Comparison of ENCODE assay signal across 16 cellular contexts in genomic region chr7:132687981-132688383, GRCh38.
DNase-seq lines count a peak whose midpoint lies in the region; ATAC-seq and TF ChIP-seq lines count a peak whose summit lies in the region.
"Had no signal": no experiment of that assay in that cellular context is flagged by ENCODE, and none has a peak within 500 bp of the region (broad histone marks: within the 10 kb centered on the region; RNA-seq: fewer than 3 reads in every experiment).

No MANE protein-coding gene starts in this region.

- H3K4me1 ChIP-seq in HUES64 (ENCODE audit: insufficient read depth, low read length) = peaks cover 13% of the 10 kb centered on the region
- H3K4me1 ChIP-seq: A549, Caco-2 had no signal

- peaks cover 40% of the 10 kb centered on the region for H3K4me1 Mint-ChIP-seq in WTC11
- H3K4me1 Mint-ChIP-seq: CD4-positive, CD25-positive, alpha-beta regulatory T cell; T-cell had no signal

- peaks cover 17% of the 10 kb centered on the region; the same call in 1 of the 2 replicates for H3K9me3 ChIP-seq in HUES64 (ENCODE audit: insufficient read depth, low read depth, low read length)
- H3K9me3 ChIP-seq: A549 had no signal

- peak overlapping the region; percentile 82 for H3K27ac ChIP-seq in HUES64 (ENCODE audit: low read depth, low read length)
- H3K27ac ChIP-seq: A549, HL-60, PC-9 had no signal

- ATAC-seq in WTC11 = peak; percentile 86
- ATAC-seq: A549, T-cell had no signal

- H3K9ac ChIP-seq in HUES64 (ENCODE audit: low read depth, low read length) = peak overlapping the region; percentile 7; the same call in 1 of the 2 replicates

- DNase-seq in D341Med (ENCODE audit: low spot score) (peak; percentile 38), WTC11 (ENCODE audit: low spot score) (no peak), iPS-NIHi11 (ENCODE audit: low spot score) (peak; percentile 31), UCSD-AML1 (lab: John Stamatoyannopoulos, UW; ENCODE audit: unreplicated experiment) (no peak), NCI-H748 treated with DMSO at 0.1 percent for 48 hours (lab: John Stamatoyannopoulos, UW) (no peak), retina (no peak), AML-193 (lab: John Stamatoyannopoulos, UW) (no peak)
- DNase-seq: Caco-2; CD4-positive, CD25-positive, alpha-beta regulatory T cell; NCI-H187; NCI-H524; PC-9; T-cell had no signal

- CTCF ChIA-PET in WTC11 (lab: Charles Lee) = interaction anchor here (1.1 to 1.6 kb wide), 3 partner anchors 16 to 107 kb away, joined by 3 to 4 read pairs (median 4); no protein-coding TSS in a partner anchor

- peaks cover 11% of the 10 kb centered on the region for H3K9me3 Mint-ChIP-seq in WTC11
- H3K9me3 Mint-ChIP-seq: T-cell had no signal

- POLR2A ChIA-PET in WTC11 (lab: Charles Lee) = no interaction called here

- H3K27ac Mint-ChIP-seq in WTC11 = peak overlapping the region; percentile 76
- H3K27ac Mint-ChIP-seq: CD4-positive, CD25-positive, alpha-beta regulatory T cell; T-cell had no signal

- no peaks in the 10 kb centered on the region for H3K36me3 ChIP-seq in HUES64 (ENCODE audit: insufficient read depth, low read length)

- peaks cover 5% of the 10 kb centered on the region for H3K27me3 Mint-ChIP-seq in WTC11 (ENCODE audit: low read depth)

- WGBS in HUES64 = 17% methylated on average over 5 of the region's 5 CpGs

- H3K27me3 ChIP-seq in HUES64 (ENCODE audit: insufficient read depth, low read length) = no peaks in the 10 kb centered on the region

- peak overlapping the region; percentile 11; the same call in 1 of the 2 replicates for H3K4me3 ChIP-seq in HUES64 (ENCODE audit: low read length)
- H3K4me3 ChIP-seq: A549, PC-9 had no signal

- peaks cover 14% of the 10 kb centered on the region for H3K36me3 Mint-ChIP-seq in WTC11
- H3K36me3 Mint-ChIP-seq: CD4-positive, CD25-positive, alpha-beta regulatory T cell; T-cell had no signal

- TF ChIP-seq CTCF in WTC11 (IDR thresholded peaks at IDR 0.05) = no peak

- peak overlapping the region; percentile 20; the same call in 1 of the 2 replicates for H3K4me3 Mint-ChIP-seq in WTC11
- H3K4me3 Mint-ChIP-seq: CD4-positive, CD25-positive, alpha-beta regulatory T cell; T-cell had no signal

TF ChIP-seq in WTC11, 78 proteins besides CTCF, POLR2A, EP300 and RAD21 (continues in another document):
- TF ChIP-seq ARID4B (CRISPR knock-in tag; IDR thresholded peaks at IDR 0.05; ENCODE audit: borderline replicate concordance) (no peak), JAZF1 (CRISPR knock-in tag; IDR thresholded peaks at IDR 0.05) (no peak), EMX1 (CRISPR knock-in tag; IDR thresholded peaks at IDR 0.05) (no peak), FOXP4 (CRISPR knock-in tag; IDR thresholded peaks at IDR 0.05) (0 out of 2 replicates have a peak, but pooled peaks have one; percentile 10), ZNF232 (CRISPR knock-in tag; IDR thresholded peaks at IDR 0.05) (no peak), KAT7 (CRISPR knock-in tag; IDR thresholded peaks at IDR 0.05; ENCODE audit: borderline replicate concordance) (no peak), MXD4 (CRISPR knock-in tag; IDR thresholded peaks at IDR 0.05; ENCODE audit: borderline replicate concordance) (no peak), E2F1 (CRISPR knock-in tag; IDR thresholded peaks at IDR 0.05) (no peak), ZNF396 (CRISPR knock-in tag; IDR thresholded peaks at IDR 0.05; ENCODE audit: borderline replicate concordance) (no peak), ZNF138 (CRISPR knock-in tag; conservative IDR thresholded peaks at IDR 0.05) (no peak), TCF7 (CRISPR knock-in tag; IDR thresholded peaks at IDR 0.05; ENCODE audit: low read depth) (no peak), ATF2 (CRISPR knock-in tag; IDR thresholded peaks at IDR 0.05; ENCODE audit: borderline replicate concordance, low read depth) (no peak), SOX15 (CRISPR knock-in tag; IDR thresholded peaks at IDR 0.05) (no peak), SP1 (CRISPR knock-in tag; conservative IDR thresholded peaks at IDR 0.05) (0 out of 2 replicates have a peak, but pooled peaks have one; percentile 52), MYBL2 (CRISPR knock-in tag; IDR thresholded peaks at IDR 0.05) (0 out of 2 replicates have a peak, but pooled peaks have one; percentile 64), ELF4 (CRISPR knock-in tag; IDR thresholded peaks at IDR 0.05; ENCODE audit: low read depth) (no peak), JUN (CRISPR knock-in tag; IDR thresholded peaks at IDR 0.05) (no peak), SMAD4 (CRISPR knock-in tag; IDR thresholded peaks at IDR 0.05) (no peak), ZNF317 (CRISPR knock-in tag; IDR thresholded peaks at IDR 0.05; ENCODE audit: borderline replicate concordance, low read depth) (no peak), OVOL2 (CRISPR knock-in tag; IDR thresholded peaks at IDR 0.05; ENCODE audit: borderline replicate concordance) (no peak), ZNF423 (CRISPR knock-in tag; IDR thresholded peaks at IDR 0.05) (peak; percentile 34; the same call in 1 of the 2 replicates)

Comparison
In these comparisons a context has a peak if more than half of its experiments do, and no peak if none do; other contexts are left out.
1. DNase-seq: peak in D341Med (single experiment) and iPS-NIHi11 (single experiment); none in WTC11 (single experiment), UCSD-AML1 (single experiment), NCI-H748 treated with DMSO at 0.1 percent for 48 hours (single experiment), retina (single experiment) and AML-193 (0 of 2).